ENCODE assay signal across 12 cellular contexts in genomic region chr11:60786811-60787567, GRCh38. TPM values are rescaled to one million over a fixed set of nuclear protein-coding genes. Genes with fewer than 3 reads are reported as not detected.
DNase-seq lines count a peak whose midpoint lies in the region; ATAC-seq, FAIRE-seq and TF ChIP-seq lines count a peak whose summit lies in the region.
"Had no signal": no experiment of that assay in that cellular context is flagged by ENCODE, and none has a peak within 500 bp of the region (broad histone marks: within the 10 kb centered on the region; RNA-seq: fewer than 3 reads in every experiment).

No MANE protein-coding gene starts in this region.

- no peaks in the 10 kb centered on the region for H3K4me1 Mint-ChIP-seq in activated CD8-positive, alpha-beta memory T cell treated with anti-CD3 and anti-CD28 coated beads, Interleukin-2, amount 10 ng/mL, durations not matched to agents 7 days and 5 days

- peak; percentile 58 for DNase-seq in H54 (ENCODE audit: insufficient read length, low spot score)
- DNase-seq in amniotic epithelial cell (ENCODE audit: low read depth): peak; percentile 66
- peak; percentile 64 for DNase-seq in right atrium auricular region (ENCODE audit: low spot score)
- DNase-seq in skeletal muscle cell (ENCODE audit: low read depth): peak; percentile 82
- DNase-seq in activated CD8-positive, alpha-beta memory T cell treated with anti-CD3 and anti-CD28 coated beads, Interleukin-2, amount 10 ng/mL, durations not matched to agents 7 days and 5 days: no peak
- no peak for DNase-seq in stimulated activated CD4-positive, alpha-beta T cell treated with anti-CD3 and anti-CD28 coated beads, Interleukin-4, amount 100 ng/mL, for 4 hours
- DNase-seq in HuH-7 (ENCODE audit: low spot score): no peak
- DNase-seq: activated T-cell treated with anti-CD3 and anti-CD28 coated beads, Interleukin-2, amount 50 U/mL, for 72 hours; midbrain; NCI-H2081; T-cell had no signal

- no peak for ATAC-seq in GM18858 (IDR thresholded peaks at IDR 0.05; ENCODE audit: unreplicated experiment)
- ATAC-seq in activated CD8-positive, alpha-beta memory T cell treated with anti-CD3 and anti-CD28 coated beads, Interleukin-2, amount 10 ng/mL, durations not matched to agents 7 days and 5 days: no peak
- ATAC-seq: activated T-cell treated with anti-CD3 and anti-CD28 coated beads, Interleukin-2, amount 50 U/mL, for 72 hours; T-cell had no signal

- CTCF ChIA-PET in activated CD8-positive, alpha-beta memory T cell treated with anti-CD3 and anti-CD28 coated beads, Interleukin-2, amount 10 ng/mL, durations not matched to agents 7 days and 5 days (lab: Charles Lee): interaction anchor here (0.9 kb wide), 1 partner anchor 12 kb away, joined by 3 read pairs; no protein-coding TSS in a partner anchor

- H3K36me3 ChIP-seq in right atrium auricular region: no peaks in the 10 kb centered on the region

- no peaks in the 10 kb centered on the region for H3K27me3 ChIP-seq in right atrium auricular region

- no peak for FAIRE-seq in H54 (lab: Jason Lieb, UNC)

- H3K27ac ChIP-seq in right atrium auricular region: peak overlapping the region in 1 of 2 donors; percentile 11

- no peaks in the 10 kb centered on the region for H3K36me3 Mint-ChIP-seq in activated CD8-positive, alpha-beta memory T cell treated with anti-CD3 and anti-CD28 coated beads, Interleukin-2, amount 10 ng/mL, durations not matched to agents 7 days and 5 days
- H3K36me3 Mint-ChIP-seq: T-cell had no signal

- no peak for TF ChIP-seq POLR2A in H54 (IDR thresholded peaks at IDR 0.05; ENCODE audit: low read depth, low read length)

- H3K9me3 ChIP-seq in right atrium auricular region: no peaks in the 10 kb centered on the region

- H3K27me3 Mint-ChIP-seq in activated CD8-positive, alpha-beta memory T cell treated with anti-CD3 and anti-CD28 coated beads, Interleukin-2, amount 10 ng/mL, durations not matched to agents 7 days and 5 days: peaks cover 5% of the 10 kb centered on the region
- H3K27me3 Mint-ChIP-seq: T-cell had no signal

- no peak overlapping the region for H3K4me3 Mint-ChIP-seq in activated CD8-positive, alpha-beta memory T cell treated with anti-CD3 and anti-CD28 coated beads, Interleukin-2, amount 10 ng/mL, durations not matched to agents 7 days and 5 days
- H3K4me3 Mint-ChIP-seq: activated T-cell treated with anti-CD3 and anti-CD28 coated beads, Interleukin-2, amount 50 U/mL, for 72 hours; T-cell had no signal

- H3K27ac Mint-ChIP-seq in activated CD8-positive, alpha-beta memory T cell treated with anti-CD3 and anti-CD28 coated beads, Interleukin-2, amount 10 ng/mL, durations not matched to agents 7 days and 5 days: no peak overlapping the region
- H3K27ac Mint-ChIP-seq: activated T-cell treated with anti-CD3 and anti-CD28 coated beads, Interleukin-2, amount 50 U/mL, for 72 hours; T-cell had no signal

- H3K4me1 ChIP-seq in right atrium auricular region: peaks cover 0 to 19% of the 10 kb centered on the region in 2 donors

- H3K9me3 Mint-ChIP-seq in activated CD8-positive, alpha-beta memory T cell treated with anti-CD3 and anti-CD28 coated beads, Interleukin-2, amount 10 ng/mL, durations not matched to agents 7 days and 5 days (ENCODE audit: low read depth): no peaks in the 10 kb centered on the region
- H3K9me3 Mint-ChIP-seq: activated T-cell treated with anti-CD3 and anti-CD28 coated beads, Interleukin-2, amount 50 U/mL, for 72 hours; T-cell had no signal

- H3K4me3 ChIP-seq in right atrium auricular region (no peak overlapping the region), skeletal muscle cell (ENCODE audit: low read depth, low read length) (no peak overlapping the region)

- no peak for TF ChIP-seq CTCF in right atrium auricular region (IDR thresholded peaks at IDR 0.05)

RNA-seq across cellular contexts. Expression of gene MS4A10, which starts 1.9 kb away (rescaled TPM):
- not detected for total RNA-seq in right atrium auricular region
- not detected for total RNA-seq in activated CD8-positive, alpha-beta memory T cell treated with anti-CD3 and anti-CD28 coated beads, Interleukin-2, amount 10 ng/mL, durations not matched to agents 7 days and 5 days
- total RNA-seq: activated T-cell treated with anti-CD3 and anti-CD28 coated beads, Interleukin-2, amount 50 U/mL, for 72 hours; T-cell had no signal

RNA-seq across cellular contexts. Expression of gene MS4A15, which starts 30.3 kb away (rescaled TPM):
- total RNA-seq in right atrium auricular region: not detected
- total RNA-seq in activated CD8-positive, alpha-beta memory T cell treated with anti-CD3 and anti-CD28 coated beads, Interleukin-2, amount 10 ng/mL, durations not matched to agents 7 days and 5 days: not detected
- total RNA-seq: activated T-cell treated with anti-CD3 and anti-CD28 coated beads, Interleukin-2, amount 50 U/mL, for 72 hours; T-cell had no signal

RNA-seq across cellular contexts. Expression of gene CCDC86, which starts 54.9 kb away (rescaled TPM):
- total RNA-seq in right atrium auricular region: 10 to 100 TPM in 1 of 2 donors, 1 to 10 TPM in 1; 9.1 to 10.2 TPM
- 10 to 100 TPM; 26.5 to 40.8 TPM for total RNA-seq in activated CD8-positive, alpha-beta memory T cell treated with anti-CD3 and anti-CD28 coated beads, Interleukin-2, amount 10 ng/mL, durations not matched to agents 7 days and 5 days

Comparison
In these comparisons a context has a peak if more than half of its experiments do, and no peak if none do; other contexts are left out.
1. DNase-seq: peak in H54 (single experiment), amniotic epithelial cell (single experiment), right atrium auricular region (single experiment) and skeletal muscle cell (single experiment); none in activated CD8-positive, alpha-beta memory T cell treated with anti-CD3 and anti-CD28 coated beads, Interleukin-2, amount 10 ng/mL, durations not matched to agents 7 days and 5 days (single experiment), stimulated activated CD4-positive, alpha-beta T cell treated with anti-CD3 and anti-CD28 coated beads, Interleukin-4, amount 100 ng/mL, for 4 hours (0 of 2) and HuH-7 (single experiment).